Comparison of ENCODE assay signal across 15 cellular contexts in genomic region chr9:130570200-130570599, GRCh38. TPM values are rescaled to one million over a fixed set of nuclear protein-coding genes. Genes with fewer than 3 reads are reported as not detected.
DNase-seq lines count a peak whose midpoint lies in the region; ATAC-seq, FAIRE-seq and TF ChIP-seq lines count a peak whose summit lies in the region.
"Had no signal": no experiment of that assay in that cellular context is flagged by ENCODE, and none has a peak within 500 bp of the region (broad histone marks: within the 10 kb centered on the region; RNA-seq: fewer than 3 reads in every experiment).

No MANE protein-coding gene starts in this region.

- no peaks in the 10 kb centered on the region for H3K79me2 ChIP-seq in endothelial cell of umbilical vein (ENCODE audit: control insufficient read depth, insufficient read depth, low read length)

- POLR2A ChIA-PET in endothelial cell of umbilical vein (lab: Charles Lee) = interaction anchor here (0.7 kb wide), 1 partner anchor 248 kb away, joined by 3 read pairs; no protein-coding TSS in a partner anchor

- TF ChIP-seq POLR2A in endothelial cell of umbilical vein (IDR thresholded peaks at IDR 0.05; ENCODE audit: low read depth, low read length) = no peak
- TF ChIP-seq POLR2A in thyroid gland (IDR thresholded peaks at IDR 0.05) = no peak
- TF ChIP-seq POLR2A in H54 (IDR thresholded peaks at IDR 0.05; ENCODE audit: low read depth, low read length) = no peak

- ATAC-seq in HG02798 (IDR thresholded peaks at IDR 0.05; ENCODE audit: poor library complexity, unreplicated experiment) = no peak
- ATAC-seq: CD8-positive, alpha-beta T cell had no signal

- no peaks in the 10 kb centered on the region for H4K20me1 ChIP-seq in endothelial cell of umbilical vein (replicated peaks; ENCODE audit: control insufficient read depth, extremely low read depth, insufficient read depth, low read length)

- H3K36me3 ChIP-seq in endothelial cell of umbilical vein (ENCODE audit: control insufficient read depth in 2 of 2, extremely low read depth in 1 of 2, insufficient read depth in 2 of 2, low read length in 2 of 2) (no peaks in the 10 kb centered on the region), thyroid gland (no peaks in the 10 kb centered on the region)
- H3K36me3 ChIP-seq: esophagus muscularis mucosa, tibial artery had no signal

- TF ChIP-seq CTCF in endothelial cell of umbilical vein (IDR thresholded peaks at IDR 0.05; ENCODE audit: extremely low read depth in 1 of 2, insufficient read depth in 1 of 2, low read depth in 1 of 2, low read length in 2 of 2) = no peak
- TF ChIP-seq CTCF in thyroid gland (IDR thresholded peaks at IDR 0.05) = no peak

- H3K27ac ChIP-seq in endothelial cell of umbilical vein (ENCODE audit: insufficient read depth, low read depth, low read length) (no peak overlapping the region), thyroid gland (no peak overlapping the region)
- H3K27ac ChIP-seq: 22Rv1, esophagus muscularis mucosa, tibial artery had no signal

- no TSS peak for BruUV-seq in endothelial cell of umbilical vein (replicated peaks; lab: Mats Ljungman, UMichigan)

- H3K4me3 ChIP-seq in endothelial cell of umbilical vein (replicated peaks in 1 of 3; ENCODE audit: insufficient read depth in 1 of 3, low read depth in 1 of 3, low read length in 3 of 3) = no peak overlapping the region
- no peak overlapping the region for H3K4me3 ChIP-seq in thyroid gland (replicated peaks in 1 of 3)
- H3K4me3 ChIP-seq: esophagus muscularis mucosa, tibial artery had no signal

- no peak overlapping the region for H3K4me2 ChIP-seq in endothelial cell of umbilical vein (ENCODE audit: insufficient read depth, low read length)

- dilution Hi-C loops in endothelial cell of umbilical vein (cut with MboI; ENCODE audit: extremely low pct_ligation_motif_present, low sequenced_read_pairs) = no loop called here

- no peaks in the 10 kb centered on the region for H3K9me1 ChIP-seq in endothelial cell of umbilical vein (replicated peaks; ENCODE audit: control insufficient read depth, extremely low read depth, insufficient read depth, low read length)

- H3K4me1 ChIP-seq in endothelial cell of umbilical vein (ENCODE audit: control insufficient read depth, extremely low read depth, insufficient read depth, low read length) (no peaks in the 10 kb centered on the region), thyroid gland (peaks cover 4% of the 10 kb centered on the region in 2 donors)
- H3K4me1 ChIP-seq: esophagus muscularis mucosa, tibial artery had no signal

- H3K9ac ChIP-seq in endothelial cell of umbilical vein (replicated peaks; ENCODE audit: extremely low read depth, insufficient read depth, low read length) = no peak overlapping the region

- H3K27me3 ChIP-seq in endothelial cell of umbilical vein (ENCODE audit: control insufficient read depth in 2 of 2, insufficient read depth in 2 of 2, low read length in 2 of 2) (peaks cover 0 to 2% of the 10 kb centered on the region in 2 experiments), thyroid gland (no peaks in the 10 kb centered on the region)

- FAIRE-seq in endothelial cell of umbilical vein (lab: Jason Lieb, UNC) (peak; percentile 69), H54 (lab: Jason Lieb, UNC) (no peak)

- intact Hi-C loops in endothelial cell of umbilical vein (cut with micrococcal nuclease) (no loop called here), thyroid gland (cut with DNase I) (no loop called here)

- H2AFZ ChIP-seq in endothelial cell of umbilical vein (ENCODE audit: low read depth, low read length) = no peak overlapping the region

- DNase-seq in NCI-H2196 (lab: John Stamatoyannopoulos, UW; ENCODE audit: unreplicated experiment) (peak; percentile 35), NCI-H2196 treated with DMSO at 0.1 percent for 48 hours (lab: John Stamatoyannopoulos, UW; ENCODE audit: unreplicated experiment) (no peak), RPMI7951 (ENCODE audit: low read depth) (peak; percentile 71), endothelial cell of umbilical vein (ENCODE audit: low read depth, low spot score) (no peak), thyroid gland (peak; percentile 14 to 38), H54 (ENCODE audit: insufficient read length, low spot score) (no peak), NCI-H1930 (lab: John Stamatoyannopoulos, UW) (no peak)
- DNase-seq: activated naive CD4-positive, alpha-beta T cell treated with anti-CD3 and anti-CD28 coated beads, Interleukin-2, amount 50 U/mL, for 16 hours; CD8-positive, alpha-beta T cell; MV-4-11; nucleus accumbens; tibial artery had no signal

- no peaks in the 10 kb centered on the region for H3K9me3 ChIP-seq in endothelial cell of umbilical vein (replicated peaks; ENCODE audit: control insufficient read depth, insufficient read depth, low read length)
- H3K9me3 ChIP-seq in thyroid gland = no peaks in the 10 kb centered on the region
- H3K9me3 ChIP-seq: esophagus muscularis mucosa, tibial artery had no signal

- WGBS in thyroid gland, 2 donors = 70 to 71% methylated on average over 10 of the region's 10 CpGs

- CTCF ChIA-PET in endothelial cell of umbilical vein (lab: Charles Lee) = interaction anchor here (0.8 kb wide), 1 partner anchor 11 kb away, joined by 3 read pairs; no protein-coding TSS in a partner anchor

TF ChIP-seq in endothelial cell of umbilical vein, 7 proteins besides CTCF, POLR2A, EP300 and RAD21:
- TF ChIP-seq JUN (IDR thresholded peaks at IDR 0.05; ENCODE audit: borderline replicate concordance, insufficient read depth, insufficient read length, low read depth) (peak; percentile 4), POLR2AphosphoS5 (IDR thresholded peaks at IDR 0.05; ENCODE audit: insufficient read depth, low read depth, low read length) (no peak), MYC (IDR thresholded peaks at IDR 0.05; ENCODE audit: low read depth, low read length) (no peak)

RNA-seq across cellular contexts. Expression of gene FUBP3, which starts 9.2 kb away (rescaled TPM):
- 33.0 and 37.2 TPM in 2 replicates for total RNA-seq in RPMI7951 (2014; rRNA removed; shearing (Covaris generic))
- total RNA-seq in endothelial cell of umbilical vein = 50.9 and 60.6 TPM in 2 replicates
- 16.9 and 19.4 TPM in 2 replicates for polyA plus RNA-seq in endothelial cell of umbilical vein
- polyA plus RNA-seq in endothelial cell of umbilical vein (2011; cell fraction: cytosol; rRNA removed) = 21.4 and 23.0 TPM in 2 replicates
- 53.9 and 54.2 TPM in 2 replicates for polyA plus RNA-seq in endothelial cell of umbilical vein (2011; cell fraction: nucleus; rRNA removed)
- 38.5 and 40.7 TPM in 2 replicates for polyA plus RNA-seq in endothelial cell of umbilical vein (2012)
- polyA minus RNA-seq in endothelial cell of umbilical vein = 36.0 and 48.6 TPM in 2 replicates
- polyA minus RNA-seq in endothelial cell of umbilical vein (2011; cell fraction: cytosol; rRNA and poly(A)+ RNA removed) = 63.5 TPM
- 35.2 and 38.4 TPM in 2 replicates for polyA minus RNA-seq in endothelial cell of umbilical vein (2011; cell fraction: nucleus; rRNA and poly(A)+ RNA removed)
- 10 to 100 TPM; 71.7 to 83.9 (median 77.8) TPM for total RNA-seq in thyroid gland

Comparison
In these comparisons a context has a peak if more than half of its experiments do, and no peak if none do; other contexts are left out.
1. DNase-seq: peak in NCI-H2196 (single experiment), RPMI7951 (single experiment) and thyroid gland (2 of 2); none in NCI-H2196 treated with DMSO at 0.1 percent for 48 hours (single experiment), endothelial cell of umbilical vein (single experiment), H54 (single experiment) and NCI-H1930 (0 of 2).